Comparison of ENCODE assay signal across 19 cellular contexts in genomic region chr7:35699906-35700305, GRCh38. TPM values are rescaled to one million over a fixed set of nuclear protein-coding genes. Genes with fewer than 3 reads are reported as not detected.
A peak's percentile ranks its signal among the peaks of the same experiment; 100 is the strongest.
DNase-seq lines count a peak whose midpoint lies in the region; ATAC-seq and TF ChIP-seq lines count a peak whose summit lies in the region.
"Had no signal": no experiment of that assay in that cellular context is flagged by ENCODE, and none has a peak within 500 bp of the region (broad histone marks: within the 10 kb centered on the region; RNA-seq: fewer than 3 reads in every experiment).

No MANE protein-coding gene starts in this region.

- H3K4me1 Mint-ChIP-seq in activated CD4-positive, alpha-beta T cell treated with anti-CD3 and anti-CD28 coated beads for 36 hours: peaks cover 34% of the 10 kb centered on the region
- H3K4me1 Mint-ChIP-seq in activated naive CD8-positive, alpha-beta T cell treated with anti-CD3 and anti-CD28 coated beads, Interleukin-2, amount 50 U/mL, for 24 hours: peaks cover 43% of the 10 kb centered on the region

- no peak for ATAC-seq in activated CD4-positive, alpha-beta T cell treated with anti-CD3 and anti-CD28 coated beads for 36 hours
- no peak for ATAC-seq in activated naive CD8-positive, alpha-beta T cell treated with anti-CD3 and anti-CD28 coated beads, Interleukin-2, amount 50 U/mL, for 24 hours
- no peak for ATAC-seq in GM21528 (IDR thresholded peaks at IDR 0.05; ENCODE audit: low FRiP score, unreplicated experiment)
- ATAC-seq: Right ventricle myocardium inferior had no signal

- intact Hi-C loops in activated CD4-positive, alpha-beta T cell treated with anti-CD3 and anti-CD28 coated beads for 36 hours (cut with DNase I, micrococcal nuclease): loop anchor here (1.0 to 10.0 kb wide), 3 partner anchors 23 to 665 kb away; a partner anchor contains a TSS

- CTCF ChIA-PET in activated CD4-positive, alpha-beta T cell treated with anti-CD3 and anti-CD28 coated beads for 36 hours (lab: Charles Lee): interaction anchor here (0.6 to 2.4 kb wide), 10 partner anchors 9 to 207 kb away, joined by 3 to 13 read pairs (median 6); partner anchors contain the start of gene SEPTIN7
- CTCF ChIA-PET in BJ (lab: Yijun Ruan, JAX): interaction anchor here (0.6 to 1.5 kb wide), 6 partner anchors 9 to 269 kb away, joined by 3 to 6 read pairs (median 4); no protein-coding TSS in a partner anchor

- no peaks in the 10 kb centered on the region for H3K27me3 ChIP-seq in BJ (ENCODE audit: control insufficient read depth, insufficient read depth, low read length)
- H3K27me3 ChIP-seq: BLaER1 had no signal

- H3K27me3 Mint-ChIP-seq in activated CD4-positive, alpha-beta T cell treated with anti-CD3 and anti-CD28 coated beads for 36 hours: no peaks in the 10 kb centered on the region
- no peaks in the 10 kb centered on the region for H3K27me3 Mint-ChIP-seq in activated naive CD8-positive, alpha-beta T cell treated with anti-CD3 and anti-CD28 coated beads, Interleukin-2, amount 50 U/mL, for 24 hours
- H3K27me3 Mint-ChIP-seq: CD4-positive, alpha-beta memory T cell had no signal

- peaks cover 16% of the 10 kb centered on the region for H3K36me3 Mint-ChIP-seq in activated CD4-positive, alpha-beta T cell treated with anti-CD3 and anti-CD28 coated beads for 36 hours (ENCODE audit: low read depth)
- peaks cover 5% of the 10 kb centered on the region for H3K36me3 Mint-ChIP-seq in activated naive CD8-positive, alpha-beta T cell treated with anti-CD3 and anti-CD28 coated beads, Interleukin-2, amount 50 U/mL, for 24 hours (ENCODE audit: low read depth)

- no peak overlapping the region for H3K4me3 ChIP-seq in BJ (ENCODE audit: low read depth, low read length)
- H3K4me3 ChIP-seq: BLaER1 had no signal

- H3K27ac Mint-ChIP-seq in activated CD4-positive, alpha-beta T cell treated with anti-CD3 and anti-CD28 coated beads for 36 hours: peak overlapping the region; percentile 49
- H3K27ac Mint-ChIP-seq in activated naive CD8-positive, alpha-beta T cell treated with anti-CD3 and anti-CD28 coated beads, Interleukin-2, amount 50 U/mL, for 24 hours: peak overlapping the region; percentile 81
- H3K27ac Mint-ChIP-seq: CD4-positive, alpha-beta memory T cell; H9 had no signal

- H3K9me3 Mint-ChIP-seq in activated CD4-positive, alpha-beta T cell treated with anti-CD3 and anti-CD28 coated beads for 36 hours (ENCODE audit: low read depth): no peaks in the 10 kb centered on the region
- no peaks in the 10 kb centered on the region for H3K9me3 Mint-ChIP-seq in activated naive CD8-positive, alpha-beta T cell treated with anti-CD3 and anti-CD28 coated beads, Interleukin-2, amount 50 U/mL, for 24 hours

- TF ChIP-seq CTCF in BJ (IDR thresholded peaks at IDR 0.05; ENCODE audit: insufficient read depth, low read depth, low read length): no peak

- POLR2A ChIA-PET in activated CD4-positive, alpha-beta T cell treated with anti-CD3 and anti-CD28 coated beads for 36 hours (lab: Charles Lee): interaction anchor here (0.6 to 1.4 kb wide), 5 partner anchors 10 to 678 kb away, joined by 3 to 6 read pairs (median 3); partner anchors contain the start of gene SEPTIN7
- POLR2A ChIA-PET in BJ (lab: Charles Lee): interaction anchor here (0.6 kb wide), 2 partner anchors 11 to 516 kb away, joined by 4 to 6 read pairs; no protein-coding TSS in a partner anchor

- DNase-seq in activated CD4-positive, alpha-beta T cell treated with anti-CD3 and anti-CD28 coated beads for 36 hours: no peak
- DNase-seq in activated CD4-positive, alpha-beta T cell treated with anti-CD3 and anti-CD28 coated beads for 4 hours: no peak
- DNase-seq in BJ (ENCODE audit: low read depth) (peak; percentile 19), NCI-H2171 treated with DMSO at 0.1 percent for 48 hours (lab: John Stamatoyannopoulos, UW) (peak; percentile 73), H4 (ENCODE audit: low spot score) (no peak), D341Med (ENCODE audit: low spot score) (no peak)
- no peak for DNase-seq in activated naive CD8-positive, alpha-beta T cell treated with anti-CD3 and anti-CD28 coated beads, Interleukin-2, amount 50 U/mL, for 24 hours
- DNase-seq: CD4-positive, alpha-beta memory T cell; DMS79 treated with DMSO at 0.1 percent for 48 hours; H9; KG1; NCI-H1048; NCI-H1436 treated with DMSO at 0.1 percent for 48 hours; NCI-H2029; NCI-H446 treated with DMSO at 0.1 percent for 48 hours; NCI-H748 treated with DMSO at 0.1 percent for 48 hours had no signal

- no peaks in the 10 kb centered on the region for H3K36me3 ChIP-seq in BJ (ENCODE audit: control insufficient read depth, insufficient read depth, low read length)

- no peak overlapping the region for H3K4me3 Mint-ChIP-seq in activated CD4-positive, alpha-beta T cell treated with anti-CD3 and anti-CD28 coated beads for 36 hours
- peak overlapping the region; percentile 30 for H3K4me3 Mint-ChIP-seq in activated naive CD8-positive, alpha-beta T cell treated with anti-CD3 and anti-CD28 coated beads, Interleukin-2, amount 50 U/mL, for 24 hours
- H3K4me3 Mint-ChIP-seq: CD4-positive, alpha-beta memory T cell; H9 had no signal

RNA-seq across cellular contexts. Expression of gene HERPUD2, which starts 5.0 kb away (rescaled TPM):
- total RNA-seq in activated CD4-positive, alpha-beta T cell treated with anti-CD3 and anti-CD28 coated beads for 36 hours: 10 to 100 TPM; 22.1 to 26.7 TPM
- 46.3 and 53.0 TPM in 2 replicates for polyA plus RNA-seq in BJ (2011; rRNA removed)
- polyA minus RNA-seq in BJ (2011; rRNA and poly(A)+ RNA removed): 47.4 and 86.5 TPM in 2 replicates
- 19.2 and 39.3 TPM in 2 replicates for total RNA-seq in H4 (2014; rRNA removed; shearing (Covaris generic))

Comparison
In these comparisons a context has a peak if more than half of its experiments do, and no peak if none do; other contexts are left out.
1. DNase-seq: peak in BJ (single experiment) and NCI-H2171 treated with DMSO at 0.1 percent for 48 hours (single experiment); none in activated CD4-positive, alpha-beta T cell treated with anti-CD3 and anti-CD28 coated beads for 36 hours (single experiment), activated CD4-positive, alpha-beta T cell treated with anti-CD3 and anti-CD28 coated beads for 4 hours (0 of 2), activated naive CD8-positive, alpha-beta T cell treated with anti-CD3 and anti-CD28 coated beads, Interleukin-2, amount 50 U/mL, for 24 hours (single experiment), H4 (single experiment) and D341Med (single experiment).